Comparison of ENCODE assay signal across 1 cellular context in the genomic region with DNA sequence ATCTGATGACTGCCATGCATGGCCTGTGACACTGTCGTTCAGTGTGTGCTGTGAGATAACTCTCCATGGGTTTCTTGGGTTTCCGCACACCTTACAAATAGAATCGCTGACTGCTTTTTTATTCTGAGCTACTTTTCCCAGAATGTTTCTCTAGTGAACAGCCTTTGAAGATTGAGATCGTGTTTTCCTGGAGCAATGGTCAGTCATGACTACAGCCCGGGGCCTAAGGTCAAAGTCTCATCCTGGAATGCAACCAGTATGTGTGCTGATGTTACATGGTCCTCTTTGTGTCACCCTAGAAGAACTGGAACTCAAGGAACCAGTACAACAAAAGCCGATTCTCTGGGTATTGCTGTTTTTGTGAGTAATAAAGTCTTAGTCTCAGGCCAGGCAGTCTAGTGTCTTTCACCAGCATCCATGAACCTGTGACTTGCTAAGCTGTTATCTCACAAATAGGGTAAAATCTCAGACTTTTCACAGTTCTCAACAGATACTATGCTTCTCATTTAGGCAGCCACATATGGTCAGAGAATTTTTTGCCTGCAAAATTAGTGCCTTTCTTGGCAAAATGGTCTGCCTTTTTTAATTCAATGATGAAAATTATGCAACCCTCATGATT.
TF ChIP-seq lines count a peak whose summit lies in the region.

No MANE protein-coding gene starts in this region.

TF ChIP-seq in HepG2, 621 proteins besides CTCF, POLR2A, EP300 and RAD21 (continued from another document and continues in another):
- TF ChIP-seq, protein P1, sequence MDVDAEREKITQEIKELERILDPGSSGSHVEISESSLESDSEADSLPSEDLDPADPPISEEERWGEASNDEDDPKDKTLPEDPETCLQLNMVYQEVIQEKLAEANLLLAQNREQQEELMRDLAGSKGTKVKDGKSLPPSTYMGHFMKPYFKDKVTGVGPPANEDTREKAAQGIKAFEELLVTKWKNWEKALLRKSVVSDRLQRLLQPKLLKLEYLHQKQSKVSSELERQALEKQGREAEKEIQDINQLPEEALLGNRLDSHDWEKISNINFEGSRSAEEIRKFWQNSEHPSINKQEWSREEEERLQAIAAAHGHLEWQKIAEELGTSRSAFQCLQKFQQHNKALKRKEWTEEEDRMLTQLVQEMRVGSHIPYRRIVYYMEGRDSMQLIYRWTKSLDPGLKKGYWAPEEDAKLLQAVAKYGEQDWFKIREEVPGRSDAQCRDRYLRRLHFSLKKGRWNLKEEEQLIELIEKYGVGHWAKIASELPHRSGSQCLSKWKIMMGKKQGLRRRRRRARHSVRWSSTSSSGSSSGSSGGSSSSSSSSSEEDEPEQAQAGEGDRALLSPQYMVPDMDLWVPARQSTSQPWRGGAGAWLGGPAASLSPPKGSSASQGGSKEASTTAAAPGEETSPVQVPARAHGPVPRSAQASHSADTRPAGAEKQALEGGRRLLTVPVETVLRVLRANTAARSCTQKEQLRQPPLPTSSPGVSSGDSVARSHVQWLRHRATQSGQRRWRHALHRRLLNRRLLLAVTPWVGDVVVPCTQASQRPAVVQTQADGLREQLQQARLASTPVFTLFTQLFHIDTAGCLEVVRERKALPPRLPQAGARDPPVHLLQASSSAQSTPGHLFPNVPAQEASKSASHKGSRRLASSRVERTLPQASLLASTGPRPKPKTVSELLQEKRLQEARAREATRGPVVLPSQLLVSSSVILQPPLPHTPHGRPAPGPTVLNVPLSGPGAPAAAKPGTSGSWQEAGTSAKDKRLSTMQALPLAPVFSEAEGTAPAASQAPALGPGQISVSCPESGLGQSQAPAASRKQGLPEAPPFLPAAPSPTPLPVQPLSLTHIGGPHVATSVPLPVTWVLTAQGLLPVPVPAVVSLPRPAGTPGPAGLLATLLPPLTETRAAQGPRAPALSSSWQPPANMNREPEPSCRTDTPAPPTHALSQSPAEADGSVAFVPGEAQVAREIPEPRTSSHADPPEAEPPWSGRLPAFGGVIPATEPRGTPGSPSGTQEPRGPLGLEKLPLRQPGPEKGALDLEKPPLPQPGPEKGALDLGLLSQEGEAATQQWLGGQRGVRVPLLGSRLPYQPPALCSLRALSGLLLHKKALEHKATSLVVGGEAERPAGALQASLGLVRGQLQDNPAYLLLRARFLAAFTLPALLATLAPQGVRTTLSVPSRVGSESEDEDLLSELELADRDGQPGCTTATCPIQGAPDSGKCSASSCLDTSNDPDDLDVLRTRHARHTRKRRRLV (CRISPR knock-in tag; IDR thresholded peaks at IDR 0.05): no peak
- TF ChIP-seq MED1 (CRISPR knock-in tag; IDR thresholded peaks at IDR 0.05): 0 out of 2 replicates have a peak, but pooled peaks have one; percentile 20
- no peak for TF ChIP-seq MXI1 (IDR thresholded peaks at IDR 0.05; ENCODE audit: borderline replicate concordance, low read depth, low read length)
- TF ChIP-seq KDM2A (CRISPR knock-in tag; IDR thresholded peaks at IDR 0.05; ENCODE audit: borderline replicate concordance, low read depth): 0 out of 2 replicates have a peak, but pooled peaks have one; percentile 26
- peak; percentile 72; the same call in 1 of the 2 replicates for TF ChIP-seq RXRB (CRISPR knock-in tag; IDR thresholded peaks at IDR 0.05; ENCODE audit: borderline replicate concordance)
- TF ChIP-seq, protein P2, sequence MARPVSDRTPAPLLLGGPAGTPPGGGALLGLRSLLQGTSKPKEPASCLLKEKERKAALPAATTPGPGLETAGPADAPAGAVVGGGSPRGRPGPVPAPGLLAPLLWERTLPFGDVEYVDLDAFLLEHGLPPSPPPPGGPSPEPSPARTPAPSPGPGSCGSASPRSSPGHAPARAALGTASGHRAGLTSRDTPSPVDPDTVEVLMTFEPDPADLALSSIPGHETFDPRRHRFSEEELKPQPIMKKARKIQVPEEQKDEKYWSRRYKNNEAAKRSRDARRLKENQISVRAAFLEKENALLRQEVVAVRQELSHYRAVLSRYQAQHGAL (CRISPR knock-in tag; IDR thresholded peaks at IDR 0.05; ENCODE audit: not compliant biosample characterization): no peak
- TF ChIP-seq ZSCAN30 (CRISPR knock-in tag; IDR thresholded peaks at IDR 0.05): no peak
- TF ChIP-seq ATF7-NPFF (CRISPR knock-in tag; IDR thresholded peaks at IDR 0.05; ENCODE audit: low read depth): no peak
- no peak for TF ChIP-seq ZNF136 (CRISPR knock-in tag; IDR thresholded peaks at IDR 0.05; ENCODE audit: low read depth)
- TF ChIP-seq, protein P3, sequence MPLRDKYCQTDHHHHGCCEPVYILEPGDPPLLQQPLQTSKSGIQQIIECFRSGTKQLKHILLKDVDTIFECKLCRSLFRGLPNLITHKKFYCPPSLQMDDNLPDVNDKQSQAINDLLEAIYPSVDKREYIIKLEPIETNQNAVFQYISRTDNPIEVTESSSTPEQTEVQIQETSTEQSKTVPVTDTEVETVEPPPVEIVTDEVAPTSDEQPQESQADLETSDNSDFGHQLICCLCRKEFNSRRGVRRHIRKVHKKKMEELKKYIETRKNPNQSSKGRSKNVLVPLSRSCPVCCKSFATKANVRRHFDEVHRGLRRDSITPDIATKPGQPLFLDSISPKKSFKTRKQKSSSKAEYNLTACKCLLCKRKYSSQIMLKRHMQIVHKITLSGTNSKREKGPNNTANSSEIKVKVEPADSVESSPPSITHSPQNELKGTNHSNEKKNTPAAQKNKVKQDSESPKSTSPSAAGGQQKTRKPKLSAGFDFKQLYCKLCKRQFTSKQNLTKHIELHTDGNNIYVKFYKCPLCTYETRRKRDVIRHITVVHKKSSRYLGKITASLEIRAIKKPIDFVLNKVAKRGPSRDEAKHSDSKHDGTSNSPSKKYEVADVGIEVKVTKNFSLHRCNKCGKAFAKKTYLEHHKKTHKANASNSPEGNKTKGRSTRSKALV (CRISPR knock-in tag; IDR thresholded peaks at IDR 0.05): no peak
- TF ChIP-seq ZNF644 (CRISPR knock-in tag; IDR thresholded peaks at IDR 0.05; ENCODE audit: low read depth): peak; percentile 96
- peak; percentile 63; the same call in 1 of the 2 replicates for TF ChIP-seq HDAC2 (CRISPR knock-in tag; IDR thresholded peaks at IDR 0.05)
- TF ChIP-seq SIN3A (IDR thresholded peaks at IDR 0.05; ENCODE audit: borderline replicate concordance, low read depth, low read length): no peak
- no peak for TF ChIP-seq KLF12 (CRISPR knock-in tag; IDR thresholded peaks at IDR 0.05; ENCODE audit: borderline replicate concordance)
- peak; percentile 80 for TF ChIP-seq GATAD2A (CRISPR knock-in tag; IDR thresholded peaks at IDR 0.05)
- peak; percentile 84 for TF ChIP-seq NCOR1 (IDR thresholded peaks at IDR 0.05; ENCODE audit: borderline replicate concordance, low read length)
- TF ChIP-seq RORA (CRISPR knock-in tag; IDR thresholded peaks at IDR 0.05): no peak
- TF ChIP-seq CBFB (CRISPR knock-in tag; IDR thresholded peaks at IDR 0.05): 0 out of 2 replicates have a peak, but pooled peaks have one; percentile 37
- TF ChIP-seq, protein P4, sequence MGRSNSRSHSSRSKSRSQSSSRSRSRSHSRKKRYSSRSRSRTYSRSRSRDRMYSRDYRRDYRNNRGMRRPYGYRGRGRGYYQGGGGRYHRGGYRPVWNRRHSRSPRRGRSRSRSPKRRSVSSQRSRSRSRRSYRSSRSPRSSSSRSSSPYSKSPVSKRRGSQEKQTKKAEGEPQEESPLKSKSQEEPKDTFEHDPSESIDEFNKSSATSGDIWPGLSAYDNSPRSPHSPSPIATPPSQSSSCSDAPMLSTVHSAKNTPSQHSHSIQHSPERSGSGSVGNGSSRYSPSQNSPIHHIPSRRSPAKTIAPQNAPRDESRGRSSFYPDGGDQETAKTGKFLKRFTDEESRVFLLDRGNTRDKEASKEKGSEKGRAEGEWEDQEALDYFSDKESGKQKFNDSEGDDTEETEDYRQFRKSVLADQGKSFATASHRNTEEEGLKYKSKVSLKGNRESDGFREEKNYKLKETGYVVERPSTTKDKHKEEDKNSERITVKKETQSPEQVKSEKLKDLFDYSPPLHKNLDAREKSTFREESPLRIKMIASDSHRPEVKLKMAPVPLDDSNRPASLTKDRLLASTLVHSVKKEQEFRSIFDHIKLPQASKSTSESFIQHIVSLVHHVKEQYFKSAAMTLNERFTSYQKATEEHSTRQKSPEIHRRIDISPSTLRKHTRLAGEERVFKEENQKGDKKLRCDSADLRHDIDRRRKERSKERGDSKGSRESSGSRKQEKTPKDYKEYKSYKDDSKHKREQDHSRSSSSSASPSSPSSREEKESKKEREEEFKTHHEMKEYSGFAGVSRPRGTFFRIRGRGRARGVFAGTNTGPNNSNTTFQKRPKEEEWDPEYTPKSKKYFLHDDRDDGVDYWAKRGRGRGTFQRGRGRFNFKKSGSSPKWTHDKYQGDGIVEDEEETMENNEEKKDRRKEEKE (IDR thresholded peaks at IDR 0.05): no peak
- TF ChIP-seq, protein P5, sequence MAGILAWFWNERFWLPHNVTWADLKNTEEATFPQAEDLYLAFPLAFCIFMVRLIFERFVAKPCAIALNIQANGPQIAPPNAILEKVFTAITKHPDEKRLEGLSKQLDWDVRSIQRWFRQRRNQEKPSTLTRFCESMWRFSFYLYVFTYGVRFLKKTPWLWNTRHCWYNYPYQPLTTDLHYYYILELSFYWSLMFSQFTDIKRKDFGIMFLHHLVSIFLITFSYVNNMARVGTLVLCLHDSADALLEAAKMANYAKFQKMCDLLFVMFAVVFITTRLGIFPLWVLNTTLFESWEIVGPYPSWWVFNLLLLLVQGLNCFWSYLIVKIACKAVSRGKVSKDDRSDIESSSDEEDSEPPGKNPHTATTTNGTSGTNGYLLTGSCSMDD (CRISPR knock-in tag; IDR thresholded peaks at IDR 0.05): no peak
- TF ChIP-seq SOX5 (CRISPR knock-in tag; IDR thresholded peaks at IDR 0.05; ENCODE audit: borderline replicate concordance): peak; percentile 73; the same call in 1 of the 2 replicates
- TF ChIP-seq, protein P6, sequence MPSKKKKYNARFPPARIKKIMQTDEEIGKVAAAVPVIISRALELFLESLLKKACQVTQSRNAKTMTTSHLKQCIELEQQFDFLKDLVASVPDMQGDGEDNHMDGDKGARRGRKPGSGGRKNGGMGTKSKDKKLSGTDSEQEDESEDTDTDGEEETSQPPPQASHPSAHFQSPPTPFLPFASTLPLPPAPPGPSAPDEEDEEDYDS (CRISPR knock-in tag; IDR thresholded peaks at IDR 0.05): 0 out of 2 replicates have a peak, but pooled peaks have one; percentile 25
- peak; percentile 36; the same call in 1 of the 2 replicates for TF ChIP-seq ETV5 (CRISPR knock-in tag; IDR thresholded peaks at IDR 0.05; ENCODE audit: borderline replicate concordance)
- TF ChIP-seq, protein P7, sequence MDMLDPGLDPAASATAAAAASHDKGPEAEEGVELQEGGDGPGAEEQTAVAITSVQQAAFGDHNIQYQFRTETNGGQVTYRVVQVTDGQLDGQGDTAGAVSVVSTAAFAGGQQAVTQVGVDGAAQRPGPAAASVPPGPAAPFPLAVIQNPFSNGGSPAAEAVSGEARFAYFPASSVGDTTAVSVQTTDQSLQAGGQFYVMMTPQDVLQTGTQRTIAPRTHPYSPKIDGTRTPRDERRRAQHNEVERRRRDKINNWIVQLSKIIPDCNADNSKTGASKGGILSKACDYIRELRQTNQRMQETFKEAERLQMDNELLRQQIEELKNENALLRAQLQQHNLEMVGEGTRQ (IDR thresholded peaks at IDR 0.05; ENCODE audit: low read depth, low read length): no peak
- TF ChIP-seq, protein P7 (CRISPR knock-in tag; IDR thresholded peaks at IDR 0.05; ENCODE audit: borderline replicate concordance): no peak
- TF ChIP-seq, protein P8, sequence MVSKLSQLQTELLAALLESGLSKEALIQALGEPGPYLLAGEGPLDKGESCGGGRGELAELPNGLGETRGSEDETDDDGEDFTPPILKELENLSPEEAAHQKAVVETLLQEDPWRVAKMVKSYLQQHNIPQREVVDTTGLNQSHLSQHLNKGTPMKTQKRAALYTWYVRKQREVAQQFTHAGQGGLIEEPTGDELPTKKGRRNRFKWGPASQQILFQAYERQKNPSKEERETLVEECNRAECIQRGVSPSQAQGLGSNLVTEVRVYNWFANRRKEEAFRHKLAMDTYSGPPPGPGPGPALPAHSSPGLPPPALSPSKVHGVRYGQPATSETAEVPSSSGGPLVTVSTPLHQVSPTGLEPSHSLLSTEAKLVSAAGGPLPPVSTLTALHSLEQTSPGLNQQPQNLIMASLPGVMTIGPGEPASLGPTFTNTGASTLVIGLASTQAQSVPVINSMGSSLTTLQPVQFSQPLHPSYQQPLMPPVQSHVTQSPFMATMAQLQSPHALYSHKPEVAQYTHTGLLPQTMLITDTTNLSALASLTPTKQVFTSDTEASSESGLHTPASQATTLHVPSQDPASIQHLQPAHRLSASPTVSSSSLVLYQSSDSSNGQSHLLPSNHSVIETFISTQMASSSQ (IDR thresholded peaks at IDR 0.05; ENCODE audit: low read depth): no peak
- TF ChIP-seq, protein P8 (CRISPR knock-in tag; IDR thresholded peaks at IDR 0.05; ENCODE audit: borderline replicate concordance): peak; percentile 35; the same call in 1 of the 2 replicates
- TF ChIP-seq ZNF546 (CRISPR knock-in tag; conservative IDR thresholded peaks at IDR 0.05): no peak
- no peak for TF ChIP-seq ZNF746 (CRISPR knock-in tag; IDR thresholded peaks at IDR 0.05)
- TF ChIP-seq FOXP1 (IDR thresholded peaks at IDR 0.05): no peak
- TF ChIP-seq FOXP1 (CRISPR knock-in tag; IDR thresholded peaks at IDR 0.05): peak; percentile 53; the same call in 1 of the 2 replicates
- no peak; the same call in 1 of the 2 replicates for TF ChIP-seq YEATS2 (CRISPR knock-in tag; IDR thresholded peaks at IDR 0.05; ENCODE audit: borderline replicate concordance)
- TF ChIP-seq ZNF34 (CRISPR knock-in tag; IDR thresholded peaks at IDR 0.05; ENCODE audit: borderline replicate concordance): no peak
- TF ChIP-seq ZNF501 (CRISPR knock-in tag; IDR thresholded peaks at IDR 0.05): no peak
- 0 out of 2 replicates have a peak, but pooled peaks have one; percentile 22 for TF ChIP-seq SMARCC2 (IDR thresholded peaks at IDR 0.05)
- TF ChIP-seq NCOA2 (CRISPR knock-in tag; IDR thresholded peaks at IDR 0.05): peak; percentile 70
